Comparison of ENCODE assay signal across 1 cellular context in the genomic region with DNA sequence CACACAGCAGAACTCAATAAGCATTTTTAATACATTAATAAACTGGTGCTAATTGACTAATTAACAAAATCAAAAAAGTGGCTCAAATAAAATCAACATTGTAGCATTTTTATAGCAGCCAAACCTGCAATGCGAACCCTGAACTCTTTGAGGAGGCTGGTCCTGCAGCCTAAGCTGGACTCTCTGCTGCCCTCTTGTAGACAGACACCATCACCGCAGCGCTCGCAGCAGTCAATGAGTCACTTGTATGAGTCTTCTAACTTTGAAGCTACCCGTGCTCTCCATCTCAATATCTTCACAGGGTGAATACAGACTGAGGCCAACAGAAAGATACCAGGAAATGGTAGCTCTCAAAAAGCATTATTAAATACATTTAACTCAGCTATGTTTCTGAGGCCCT.
A peak's percentile ranks its signal among the peaks of the same experiment; 100 is the strongest.
TF ChIP-seq lines count a peak whose summit lies in the region.

No MANE protein-coding gene starts in this region.

TF ChIP-seq in HepG2, 621 proteins besides CTCF, POLR2A, EP300 and RAD21:
- TF ChIP-seq STAG1 (CRISPR knock-in tag; IDR thresholded peaks at IDR 0.05) (peak; percentile 46; the same call in 1 of the 2 replicates), ZNF136 (CRISPR knock-in tag; IDR thresholded peaks at IDR 0.05; ENCODE audit: low read depth) (no peak), ZNF605 (CRISPR knock-in tag; IDR thresholded peaks at IDR 0.05) (no peak), THYN1 (CRISPR knock-in tag; IDR thresholded peaks at IDR 0.05; ENCODE audit: borderline replicate concordance, low read depth) (no peak), ZNF674 (CRISPR knock-in tag; IDR thresholded peaks at IDR 0.05; ENCODE audit: low read depth) (no peak), SMC3 (IDR thresholded peaks at IDR 0.05; ENCODE audit: low read length) (peak; percentile 64; the same call in 1 of the 2 replicates)
- TF ChIP-seq, protein P1, sequence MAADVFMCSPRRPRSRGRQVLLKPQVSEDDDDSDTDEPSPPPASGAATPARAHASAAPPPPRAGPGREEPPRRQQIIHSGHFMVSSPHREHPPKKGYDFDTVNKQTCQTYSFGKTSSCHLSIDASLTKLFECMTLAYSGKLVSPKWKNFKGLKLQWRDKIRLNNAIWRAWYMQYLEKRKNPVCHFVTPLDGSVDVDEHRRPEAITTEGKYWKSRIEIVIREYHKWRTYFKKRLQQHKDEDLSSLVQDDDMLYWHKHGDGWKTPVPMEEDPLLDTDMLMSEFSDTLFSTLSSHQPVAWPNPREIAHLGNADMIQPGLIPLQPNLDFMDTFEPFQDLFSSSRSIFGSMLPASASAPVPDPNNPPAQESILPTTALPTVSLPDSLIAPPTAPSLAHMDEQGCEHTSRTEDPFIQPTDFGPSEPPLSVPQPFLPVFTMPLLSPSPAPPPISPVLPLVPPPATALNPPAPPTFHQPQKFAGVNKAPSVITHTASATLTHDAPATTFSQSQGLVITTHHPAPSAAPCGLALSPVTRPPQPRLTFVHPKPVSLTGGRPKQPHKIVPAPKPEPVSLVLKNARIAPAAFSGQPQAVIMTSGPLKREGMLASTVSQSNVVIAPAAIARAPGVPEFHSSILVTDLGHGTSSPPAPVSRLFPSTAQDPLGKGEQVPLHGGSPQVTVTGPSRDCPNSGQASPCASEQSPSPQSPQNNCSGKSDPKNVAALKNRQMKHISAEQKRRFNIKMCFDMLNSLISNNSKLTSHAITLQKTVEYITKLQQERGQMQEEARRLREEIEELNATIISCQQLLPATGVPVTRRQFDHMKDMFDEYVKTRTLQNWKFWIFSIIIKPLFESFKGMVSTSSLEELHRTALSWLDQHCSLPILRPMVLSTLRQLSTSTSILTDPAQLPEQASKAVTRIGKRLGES (CRISPR knock-in tag; IDR thresholded peaks at IDR 0.05; ENCODE audit: borderline replicate concordance) = no peak
TF ChIP-seq in HepG2: peak in this region for 2.
